ENCODE assay signal across 16 cellular contexts in genomic region chr18:25786778-25787177, GRCh38.
DNase-seq lines count a peak whose midpoint lies in the region; ATAC-seq and TF ChIP-seq lines count a peak whose summit lies in the region.
"Had no signal": no experiment of that assay in that cellular context is flagged by ENCODE, and none has a peak within 500 bp of the region (broad histone marks: within the 10 kb centered on the region; RNA-seq: fewer than 3 reads in every experiment).

No MANE protein-coding gene starts in this region.

- no peak overlapping the region for H3K27ac Mint-ChIP-seq in stimulated activated naive B cell treated with anti-CD40 and anti-IgM and Interleukin-4, amounts not matched to agents 10 μg/mL and 1 μg/mL and 100 μg/mL, for 72 hours
- H3K27ac Mint-ChIP-seq: CD4-positive, alpha-beta T cell had no signal

- H3K79me2 ChIP-seq in fibroblast of lung (ENCODE audit: control insufficient read depth, insufficient read depth, low read length): no peaks in the 10 kb centered on the region

- no peak overlapping the region for H3K4me3 ChIP-seq in fibroblast of lung (replicated peaks in 1 of 4; ENCODE audit: control extremely low read depth in 1 of 4, insufficient read depth in 1 of 4, low read depth in 3 of 4, low read length in 4 of 4)

- no peaks in the 10 kb centered on the region for H3K4me1 Mint-ChIP-seq in stimulated activated naive B cell treated with anti-CD40 and anti-IgM and Interleukin-4, amounts not matched to agents 10 μg/mL and 1 μg/mL and 100 μg/mL, for 72 hours

- H3K27me3 Mint-ChIP-seq in stimulated activated naive B cell treated with anti-CD40 and anti-IgM and Interleukin-4, amounts not matched to agents 10 μg/mL and 1 μg/mL and 100 μg/mL, for 72 hours: peaks cover 0 to 5% of the 10 kb centered on the region in 2 donors
- H3K27me3 Mint-ChIP-seq: CD4-positive, alpha-beta T cell had no signal

- no peak overlapping the region for H3K9ac ChIP-seq in fibroblast of lung (ENCODE audit: insufficient read depth, low read length)
- H3K9ac ChIP-seq: KMS-11 had no signal

- no peaks in the 10 kb centered on the region for H3K36me3 ChIP-seq in fibroblast of lung (ENCODE audit: control insufficient read depth, insufficient read depth, low read length)

- no peaks in the 10 kb centered on the region for H4K20me1 ChIP-seq in fibroblast of lung (ENCODE audit: control insufficient read depth, extremely low read depth, insufficient read depth, low read length)

- no peak overlapping the region for H2AFZ ChIP-seq in fibroblast of lung (ENCODE audit: low read length)

- DNase-seq in ELR (ENCODE audit: low read depth): peak; percentile 94
- peak; percentile 58 to 92 for DNase-seq in fibroblast of lung (ENCODE audit: low read depth in 2 of 2)
- DNase-seq in renal cortical epithelial cell (ENCODE audit: low read depth): peak; percentile 80
- DNase-seq in OCI-M2 (lab: John Stamatoyannopoulos, UW; ENCODE audit: unreplicated experiment): no peak
- DNase-seq in activated effector memory CD4-positive, alpha-beta T cell treated with anti-CD3 and anti-CD28 coated beads, Interleukin-2, amount 50 U/mL, for 16 hours: no peak
- DNase-seq in stimulated activated naive B cell treated with anti-CD40 and anti-IgM and Interleukin-4, amounts not matched to agents 10 μg/mL and 1 μg/mL and 100 μg/mL, for 72 hours: no peak
- DNase-seq: activated CD4-positive, CD25-positive, alpha-beta regulatory T cell treated with anti-CD3 and anti-CD28 coated beads, Interleukin-2, amount 50 U/mL, for 72 hours; aorta; CD4-positive, alpha-beta T cell; GF-D8; NCI-H2029; NCI-H82; stimulated activated naive CD8-positive, alpha-beta T cell treated with anti-CD3 and anti-CD28 coated beads, Interleukin-15, Interleukin-2, amounts not matched to agents 100 U/mL and 50 U/mL, for 24 hours had no signal

- H3K4me3 Mint-ChIP-seq in stimulated activated naive B cell treated with anti-CD40 and anti-IgM and Interleukin-4, amounts not matched to agents 10 μg/mL and 1 μg/mL and 100 μg/mL, for 72 hours: no peak overlapping the region
- H3K4me3 Mint-ChIP-seq: CD4-positive, alpha-beta T cell had no signal

- H3K36me3 Mint-ChIP-seq in stimulated activated naive B cell treated with anti-CD40 and anti-IgM and Interleukin-4, amounts not matched to agents 10 μg/mL and 1 μg/mL and 100 μg/mL, for 72 hours: no peaks in the 10 kb centered on the region

- no peak overlapping the region for H3K4me2 ChIP-seq in fibroblast of lung (ENCODE audit: extremely low read depth, insufficient read depth, low read length)
- H3K4me2 ChIP-seq: KMS-11 had no signal

- no peaks in the 10 kb centered on the region for H3K9me3 ChIP-seq in fibroblast of lung (ENCODE audit: control insufficient read depth, insufficient read depth, low read depth, low read length)

- ATAC-seq in SK-N-SH treated with all-trans-retinoic acid at 6 μM for 48 hours: peak; percentile 99
- no peak for ATAC-seq in HG02870 (IDR thresholded peaks at IDR 0.05; ENCODE audit: unreplicated experiment)
- no peak for ATAC-seq in stimulated activated naive B cell treated with anti-CD40 and anti-IgM and Interleukin-4, amounts not matched to agents 10 μg/mL and 1 μg/mL and 100 μg/mL, for 72 hours (replicated peaks)
- ATAC-seq: stimulated activated naive CD8-positive, alpha-beta T cell treated with anti-CD3 and anti-CD28 coated beads, Interleukin-15, Interleukin-2, amounts not matched to agents 100 U/mL and 50 U/mL, for 24 hours had no signal

- no peaks in the 10 kb centered on the region for H3K27me3 ChIP-seq in fibroblast of lung (ENCODE audit: control insufficient read depth, insufficient read depth, low read length)

- no peak overlapping the region for H3K27ac ChIP-seq in fibroblast of lung (ENCODE audit: insufficient read depth, low read length)
- H3K27ac ChIP-seq: KMS-11 had no signal

- peaks cover 0 to 8% of the 10 kb centered on the region in 2 donors for H3K9me3 Mint-ChIP-seq in stimulated activated naive B cell treated with anti-CD40 and anti-IgM and Interleukin-4, amounts not matched to agents 10 μg/mL and 1 μg/mL and 100 μg/mL, for 72 hours

- peaks cover 4% of the 10 kb centered on the region for H3K4me1 ChIP-seq in fibroblast of lung (ENCODE audit: control insufficient read depth, extremely low read depth, insufficient read depth, low read length)

- no peak for TF ChIP-seq CTCF in fibroblast of lung (conservative IDR thresholded peaks at IDR 0.05 in 1 of 2, IDR thresholded peaks at IDR 0.05 in 1 of 2; ENCODE audit: low read depth in 1 of 2, low read length in 2 of 2)

TF ChIP-seq in SK-N-SH treated with all-trans-retinoic acid at 6 μM for 48 hours, 23 proteins besides CTCF, POLR2A, EP300 and RAD21:
- TF ChIP-seq ZC3H10 (CRISPR knock-in tag; IDR thresholded peaks at IDR 0.05) (peak; percentile 81; the same call in 1 of the 2 replicates), ZFP3 (CRISPR knock-in tag; IDR thresholded peaks at IDR 0.05) (no peak), ISL1 (CRISPR knock-in tag; IDR thresholded peaks at IDR 0.05) (0 out of 2 replicates have a peak, but pooled peaks have one; percentile 34)

Comparison
In these comparisons a context has a peak if more than half of its experiments do, and no peak if none do; other contexts are left out.
1. DNase-seq: peak in ELR (single experiment), fibroblast of lung (2 of 2) and renal cortical epithelial cell (single experiment); none in OCI-M2 (single experiment), activated effector memory CD4-positive, alpha-beta T cell treated with anti-CD3 and anti-CD28 coated beads, Interleukin-2, amount 50 U/mL, for 16 hours (single experiment) and stimulated activated naive B cell treated with anti-CD40 and anti-IgM and Interleukin-4, amounts not matched to agents 10 μg/mL and 1 μg/mL and 100 μg/mL, for 72 hours (single experiment).